ENCODE assay signal across 1 cellular context in genomic region chr3:177300039-177300833, GRCh38.
TF ChIP-seq lines count a peak whose summit lies in the region.

No MANE protein-coding gene starts in this region.

TF ChIP-seq in GM12878, 131 proteins besides CTCF, POLR2A, EP300 and RAD21 (continued from another document):
- TF ChIP-seq ZNF384 (IDR thresholded peaks at IDR 0.05; ENCODE audit: borderline replicate concordance, low read depth, low read length) = no peak
- no peak for TF ChIP-seq CEBPZ (IDR thresholded peaks at IDR 0.05; ENCODE audit: low read depth, low read length)
- no peak for TF ChIP-seq ELK1 (IDR thresholded peaks at IDR 0.05; ENCODE audit: low read depth, low read length)
- TF ChIP-seq RELB (IDR thresholded peaks at IDR 0.05; ENCODE audit: low read depth) = no peak
- no peak for TF ChIP-seq ZZZ3 (IDR thresholded peaks at IDR 0.05; ENCODE audit: control insufficient read depth, insufficient read length, low read depth)
- TF ChIP-seq HCFC1 (IDR thresholded peaks at IDR 0.05; ENCODE audit: low read length) = no peak
- TF ChIP-seq IKZF1 (conservative IDR thresholded peaks at IDR 0.05) = no peak
- no peak for TF ChIP-seq STAT3 (IDR thresholded peaks at IDR 0.05; ENCODE audit: low read depth, low read length)
- TF ChIP-seq POLR2AphosphoS2 (IDR thresholded peaks at IDR 0.05; ENCODE audit: low read depth, low read length) = no peak
